ENCODE assay signal across 18 cellular contexts in genomic region chr2:28904295-28904694, GRCh38. TPM values are rescaled to one million over a fixed set of nuclear protein-coding genes. Genes with fewer than 3 reads are reported as not detected.
DNase-seq lines count a peak whose midpoint lies in the region; ATAC-seq, FAIRE-seq and TF ChIP-seq lines count a peak whose summit lies in the region.
"Had no signal": no experiment of that assay in that cellular context is flagged by ENCODE, and none has a peak within 500 bp of the region (broad histone marks: within the 10 kb centered on the region; RNA-seq: fewer than 3 reads in every experiment).

No MANE protein-coding gene starts in this region.

- H3K36me3 Mint-ChIP-seq in HFFc6 (ENCODE audit: low read depth) = peaks cover 41% of the 10 kb centered on the region

- H3K9me3 Mint-ChIP-seq in HFFc6 = no peaks in the 10 kb centered on the region
- H3K9me3 Mint-ChIP-seq: nephron progenitor cell had no signal

- H3K27ac Mint-ChIP-seq in HFFc6 = peak overlapping the region; percentile 64
- H3K27ac Mint-ChIP-seq: nephron progenitor cell had no signal

- peak; percentile 82 for ATAC-seq in left lung
- no peak for ATAC-seq in HG03045 (IDR thresholded peaks at IDR 0.05; ENCODE audit: unreplicated experiment)
- ATAC-seq: body of pancreas had no signal

- H3K4me1 ChIP-seq in left lung = peaks cover 0 to 12% of the 10 kb centered on the region in 2 donors

- H3K4me3 ChIP-seq in bronchial epithelial cell (ENCODE audit: low read depth, low read length) (no peak overlapping the region), left lung (no peak overlapping the region)
- H3K4me3 ChIP-seq: body of pancreas, SK-N-MC had no signal

- no peaks in the 10 kb centered on the region for H3K9me3 ChIP-seq in left lung
- H3K9me3 ChIP-seq: body of pancreas had no signal

- peak; percentile 22 for DNase-seq in DMS53 treated with DMSO at 0.1 percent for 48 hours (lab: John Stamatoyannopoulos, UW; ENCODE audit: unreplicated experiment)
- DNase-seq in HFFc6 = peak; percentile 61
- peak; percentile 63 for DNase-seq in bronchial epithelial cell (ENCODE audit: low read depth)
- DNase-seq in left lung = no peak
- DNase-seq in posterior vena cava (ENCODE audit: low spot score) = no peak
- no peak for DNase-seq in NCI-H345 treated with DMSO at 0.1 percent for 48 hours (lab: John Stamatoyannopoulos, UW; ENCODE audit: unreplicated experiment)
- DNase-seq in activated naive CD4-positive, alpha-beta T cell (lab: John Stamatoyannopoulos, UW) = no peak
- DNase-seq: activated T-cell treated with anti-CD3 and anti-CD28 coated beads for 4 hours; body of pancreas; COR-L47; effector memory CD4-positive, alpha-beta T cell; hypothalamus; NCI-H2171; nephron progenitor cell; NK-92 treated with Interleukin-12 subunit alpha and Interleukin-12 subunit beta, amount 100 ng/mL, for 24 hours had no signal

- H3K36me3 ChIP-seq in bronchial epithelial cell (ENCODE audit: control insufficient read depth, insufficient read depth, low read length) = peaks cover 19% of the 10 kb centered on the region
- H3K36me3 ChIP-seq in left lung = peaks cover 0 to 56% of the 10 kb centered on the region in 2 donors

- FAIRE-seq in bronchial epithelial cell (lab: Jason Lieb, UNC) = no peak

- H3K27ac ChIP-seq in left lung = no peak overlapping the region
- H3K27ac ChIP-seq: body of pancreas, SK-N-MC, VCaP had no signal

- intact Hi-C loops in left lung (cut with DNase I) = no loop called here
- intact Hi-C loops in posterior vena cava (cut with DNase I) = no loop called here

- H3K27me3 Mint-ChIP-seq in HFFc6 (ENCODE audit: insufficient read depth) = peaks cover 7% of the 10 kb centered on the region

- no peak overlapping the region for H3K4me3 Mint-ChIP-seq in HFFc6
- H3K4me3 Mint-ChIP-seq: nephron progenitor cell had no signal

- TF ChIP-seq CTCF in HFFc6 (IDR thresholded peaks at IDR 0.05) (no peak), bronchial epithelial cell (IDR thresholded peaks at IDR 0.05; ENCODE audit: insufficient read depth, low read length, severe bottlenecking) (no peak), left lung (IDR thresholded peaks at IDR 0.05) (no peak)

- H3K27me3 ChIP-seq in bronchial epithelial cell (ENCODE audit: control insufficient read depth, insufficient read depth, low read length) (no peaks in the 10 kb centered on the region), left lung (no peaks in the 10 kb centered on the region)
- H3K27me3 ChIP-seq: body of pancreas had no signal

- peaks cover 68% of the 10 kb centered on the region for H3K4me1 Mint-ChIP-seq in HFFc6 (ENCODE audit: low read depth)

RNA-seq across cellular contexts. Expression of gene WDR43, which starts 9.8 kb away (rescaled TPM):
- total RNA-seq in HFFc6 (2021; fragmentation: NEBNext Ultra II Directional; extraction: Animal tissue kit (Norgen Biotek cat#: 25700)) = 10 to 100 TPM; 67.8 to 81.1 (median 71.4) TPM
- total RNA-seq in bronchial epithelial cell (54.9 and 117 TPM in 2 replicates), left lung (10 to 100 TPM; 30.5 to 45.8 TPM), posterior vena cava (10 to 100 TPM; 35.1 to 57.8 TPM)

RNA-seq across cellular contexts. Expression of gene TRMT61B, which starts 34.2 kb away (rescaled TPM):
- total RNA-seq in HFFc6 (2021; fragmentation: NEBNext Ultra II Directional; extraction: Animal tissue kit (Norgen Biotek cat#: 25700)) = 10 to 100 TPM; 11.3 to 13.9 (median 12.3) TPM
- 16.1 and 17.0 TPM in 2 replicates for total RNA-seq in bronchial epithelial cell
- 10 to 100 TPM in 1 of 2 donors, 1 to 10 TPM in 1; 10.0 to 13.5 TPM for total RNA-seq in left lung
- total RNA-seq in posterior vena cava = 10 to 100 TPM; 16.0 to 17.1 TPM

Comparison
In these comparisons a context has a peak if more than half of its experiments do, and no peak if none do; other contexts are left out.
1. DNase-seq: peak in DMS53 treated with DMSO at 0.1 percent for 48 hours (single experiment), HFFc6 (single experiment) and bronchial epithelial cell (single experiment); none in left lung (0 of 2), posterior vena cava (single experiment), NCI-H345 treated with DMSO at 0.1 percent for 48 hours (single experiment) and activated naive CD4-positive, alpha-beta T cell (0 of 4).